In the genomic region with DNA sequence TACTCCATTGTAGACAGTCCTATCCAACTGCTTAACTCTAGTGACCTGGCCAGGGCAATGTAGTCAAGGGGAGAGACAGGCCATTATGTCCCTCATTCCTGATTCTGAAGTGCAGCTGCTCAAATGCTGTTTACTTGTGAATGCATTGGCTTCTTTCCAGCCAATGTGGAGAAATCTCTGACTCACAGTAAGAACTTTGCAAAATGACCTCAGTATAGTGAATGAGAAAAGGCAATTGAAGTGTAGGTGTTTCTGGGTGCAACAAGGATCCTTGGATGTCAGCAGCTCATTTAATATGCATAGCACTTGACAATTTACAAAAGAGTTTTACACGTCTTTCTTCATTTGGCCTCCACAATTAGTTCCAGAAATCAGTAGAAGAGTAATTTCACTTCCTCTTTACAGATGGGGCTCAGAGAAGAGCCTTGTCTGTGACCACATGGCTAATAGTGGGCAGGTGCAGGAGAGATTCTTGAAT, we compare ENCODE assay signal across 9 cellular contexts.
DNase-seq lines count a peak whose midpoint lies in the region; ATAC-seq and TF ChIP-seq lines count a peak whose summit lies in the region.
"Had no signal": no experiment of that assay in that cellular context is flagged by ENCODE, and none has a peak within 500 bp of the region (broad histone marks: within the 10 kb centered on the region; RNA-seq: fewer than 3 reads in every experiment).

No MANE protein-coding gene starts in this region.

- intact Hi-C loops in sciatic nerve (cut with DNase I) (no loop called here), prostate gland (cut with DNase I) (no loop called here)

- H3K4me3 ChIP-seq in prostate gland, result no peak overlapping the region

- ATAC-seq in HG02973 (IDR thresholded peaks at IDR 0.05; ENCODE audit: unreplicated experiment) (peak; percentile 99), sciatic nerve (peak; percentile 38)
- ATAC-seq: activated T-cell treated with anti-CD3 and anti-CD28 coated beads, Interleukin-2, amount 50 U/mL, for 4 hours had no signal

- WGBS in prostate gland, result 66% methylated on average over 1 of the region's 1 CpG

- H3K9me3 ChIP-seq in prostate gland, result no peaks in the 10 kb centered on the region

- no peak for TF ChIP-seq CTCF in prostate gland (IDR thresholded peaks at IDR 0.05)

- no peaks in the 10 kb centered on the region for H3K36me3 ChIP-seq in prostate gland

- H3K27ac ChIP-seq in prostate gland, result no peak overlapping the region

- H3K27me3 ChIP-seq in prostate gland (replicated peaks; ENCODE audit: insufficient read depth), result no peaks in the 10 kb centered on the region

- DNase-seq in GM19240 (ENCODE audit: insufficient read length, low spot score) (peak; percentile 1), RKO (ENCODE audit: low spot score) (peak; percentile 17), sciatic nerve (ENCODE audit: low spot score) (no peak), prostate gland (ENCODE audit: low spot score) (no peak), activated gamma-delta T cell treated with Interleukin-2 at 50 U/mL for 16 hours (no peak), hippocampal formation (lab: John Stamatoyannopoulos, UW) (no peak)
- DNase-seq in activated CD8-positive, alpha-beta memory T cell treated with anti-CD3 and anti-CD28 coated beads for 24 hours, result no peak
- DNase-seq: activated T-cell treated with anti-CD3 and anti-CD28 coated beads, Interleukin-2, amount 50 U/mL, for 4 hours had no signal

- no peak for TF ChIP-seq POLR2A in prostate gland (IDR thresholded peaks at IDR 0.05)

- no peaks in the 10 kb centered on the region for H3K4me1 ChIP-seq in prostate gland (replicated peaks)

Comparison
In these comparisons a context has a peak if more than half of its experiments do, and no peak if none do; other contexts are left out.
1. DNase-seq: peak in GM19240 (single experiment) and RKO (single experiment); none in sciatic nerve (single experiment), prostate gland (single experiment), activated gamma-delta T cell treated with Interleukin-2 at 50 U/mL for 16 hours (single experiment), hippocampal formation (0 of 2) and activated CD8-positive, alpha-beta memory T cell treated with anti-CD3 and anti-CD28 coated beads for 24 hours (single experiment).